Comparison of ENCODE assay signal across 8 cellular contexts in genomic region chr12:130826151-130826801, GRCh38. TPM values are rescaled to one million over a fixed set of nuclear protein-coding genes. Genes with fewer than 3 reads are reported as not detected.
DNase-seq lines count a peak whose midpoint lies in the region; FAIRE-seq and TF ChIP-seq lines count a peak whose summit lies in the region.

No MANE protein-coding gene starts in this region.

- no peak overlapping the region for H3T11ph ChIP-seq in H9 (ENCODE audit: low read length)

- no peak overlapping the region for H2BK20ac ChIP-seq in H9 (ENCODE audit: low read depth, low read length, poor library complexity, severe bottlenecking)

- intact Hi-C loops in ascending aorta (cut with DNase I) = no loop called here

- H3K4ac ChIP-seq in H9 (ENCODE audit: low read depth, low read length) = no peak overlapping the region

- H4K20me1 ChIP-seq in H9 (ENCODE audit: control insufficient read depth, insufficient read depth, insufficient read length) (no peaks in the 10 kb centered on the region), keratinocyte (ENCODE audit: control insufficient read depth, extremely low read depth, insufficient read depth, low read length) (no peaks in the 10 kb centered on the region)

- peak overlapping the region in 1 of 2 experiments; percentile 24; a peak in 1 of 5 replicates for H3K4me3 Mint-ChIP-seq in H9
- H3K4me3 Mint-ChIP-seq in T-helper 2 cell treated with Interferon-gamma antibody and Interleukin-4, amounts not matched to agents 5 μg/mL and 100 μg/mL, for 36 hours = no peak overlapping the region

- no peak overlapping the region for H2BK120ac ChIP-seq in H9 (ENCODE audit: low read depth, low read length, poor library complexity, severe bottlenecking)

- peaks cover 0 to 5% of the 10 kb centered on the region in 2 experiments; a peak in 1 of 5 replicates for H3K9me3 Mint-ChIP-seq in H9
- H3K9me3 Mint-ChIP-seq in T-helper 2 cell treated with Interferon-gamma antibody and Interleukin-4, amounts not matched to agents 5 μg/mL and 100 μg/mL, for 36 hours = no peaks in the 10 kb centered on the region

- no peak overlapping the region for H3K56ac ChIP-seq in H9 (ENCODE audit: insufficient read length, low read depth, low read length)

- DNase-seq in ACHN (peak; percentile 53), H9 (peak; percentile 92), ascending aorta (ENCODE audit: low spot score in 2 of 2) (peak in 1 of 2 donors; percentile 65), keratinocyte (ENCODE audit: low read depth, low spot score) (no peak), superior temporal gyrus (ENCODE audit: extremely low spot score) (no peak), middle frontal gyrus (ENCODE audit: extremely low spot score, low spot score) (no peak)
- peak; percentile 54 for DNase-seq in T-helper 2 cell treated with Interferon-gamma antibody and Interleukin-4, amounts not matched to agents 5 μg/mL and 100 μg/mL, for 36 hours (ENCODE audit: low spot score)
- DNase-seq in stimulated activated CD4-positive, alpha-beta T cell treated with anti-CD3 and anti-CD28 coated beads, TNF-alpha, amount 100 ng/mL, for 4 hours (ENCODE audit: low read depth in 3 of 3) = peak; percentile 47 to 49 (median 47)

- H3K4me3 ChIP-seq in ascending aorta (no peak overlapping the region), keratinocyte (ENCODE audit: control insufficient read depth in 2 of 3, extremely low read depth in 1 of 3, insufficient read depth in 2 of 3, low read depth in 1 of 3, low read length in 3 of 3) (no peak overlapping the region)

- dilution Hi-C loops in keratinocyte (cut with MboI; ENCODE audit: extremely low pct_ligation_motif_present, low sequenced_read_pairs) = no loop called here

- H3K9me1 ChIP-seq in keratinocyte (ENCODE audit: control insufficient read depth, extremely low read depth, insufficient read depth, low read length) = no peaks in the 10 kb centered on the region

- H3K27ac Mint-ChIP-seq in H9 = peak overlapping the region in 2 of 3 experiments; percentile 75 to 89; a peak in 4 of 7 replicates
- H3K27ac Mint-ChIP-seq in T-helper 2 cell treated with Interferon-gamma antibody and Interleukin-4, amounts not matched to agents 5 μg/mL and 100 μg/mL, for 36 hours = no peak overlapping the region

- H4K8ac ChIP-seq in H9 (replicated peaks; ENCODE audit: insufficient read length, low read depth, low read length) = no peak overlapping the region

- H3K27ac ChIP-seq in H9 (ENCODE audit: insufficient read length, low read depth, low read length) (no peak overlapping the region), ascending aorta (no peak overlapping the region), keratinocyte (ENCODE audit: control insufficient read depth, insufficient read depth, low read length) (no peak overlapping the region)

- no peak overlapping the region for H4K91ac ChIP-seq in H9 (ENCODE audit: insufficient read length, low read depth, low read length)

- H3K79me1 ChIP-seq in H9 (ENCODE audit: insufficient read depth, low read depth, low read length, poor library complexity, severe bottlenecking) = no peaks in the 10 kb centered on the region

- peak overlapping the region; percentile 10 for H3K18ac ChIP-seq in H9 (ENCODE audit: insufficient read length, low read depth, low read length)

- no peak overlapping the region for H2BK15ac ChIP-seq in H9 (ENCODE audit: low read depth, low read length)

- in situ Hi-C loops in ACHN (cut with HindIII; ENCODE audit: low pct_ligation_motif_present, low pct_unique_long_range_greater_than_20kb, low sequenced_read_pairs) = no loop called here

- no peak overlapping the region for H2AK5ac ChIP-seq in H9 (ENCODE audit: insufficient read length, low read length)

- H3K9me3 ChIP-seq in H9 (ENCODE audit: control insufficient read depth, low read depth, low read length) (no peaks in the 10 kb centered on the region), ascending aorta (no peaks in the 10 kb centered on the region), keratinocyte (ENCODE audit: control insufficient read depth, low read depth, low read length) (no peaks in the 10 kb centered on the region)

- no peak overlapping the region for H3K14ac ChIP-seq in H9 (ENCODE audit: insufficient read depth, low read length)

- no peaks in the 10 kb centered on the region for H3K23me2 ChIP-seq in H9 (ENCODE audit: insufficient read length, low read depth, low read length, poor library complexity, severe bottlenecking)

- no peak overlapping the region for H3K4me2 ChIP-seq in H9 (ENCODE audit: insufficient read depth, insufficient read length, low read length)
- H3K4me2 ChIP-seq in keratinocyte (ENCODE audit: control insufficient read depth, extremely low read depth, insufficient read depth, low read depth, low read length) = no peak overlapping the region

- no peak overlapping the region for H2BK5ac ChIP-seq in H9 (ENCODE audit: insufficient read length, low read length)

- no peaks in the 10 kb centered on the region for H3K27me3 Mint-ChIP-seq in H9 (ENCODE audit: low read depth)
- H3K27me3 Mint-ChIP-seq in T-helper 2 cell treated with Interferon-gamma antibody and Interleukin-4, amounts not matched to agents 5 μg/mL and 100 μg/mL, for 36 hours (ENCODE audit: low read depth) = no peaks in the 10 kb centered on the region

- H3K9ac ChIP-seq in H9 (ENCODE audit: extremely low read depth, insufficient read length, low read length) (no peak overlapping the region), keratinocyte (ENCODE audit: control insufficient read depth, extremely low read depth, insufficient read depth, low read length) (no peak overlapping the region)

- H4K5ac ChIP-seq in H9 (ENCODE audit: insufficient read length, low read depth, low read length) = no peak overlapping the region

- H3K36me3 ChIP-seq in ascending aorta (peaks cover 9 to 13% of the 10 kb centered on the region in 2 donors), keratinocyte (ENCODE audit: control insufficient read depth in 2 of 2, extremely low read depth in 1 of 2, insufficient read depth in 2 of 2, low read length in 2 of 2) (peaks cover 7 to 8% of the 10 kb centered on the region in 2 experiments)

- peak; percentile 98 for TF ChIP-seq CTCF in H9 (conservative IDR thresholded peaks at IDR 0.05)
- peak; percentile 25 to 53 (median 47) for TF ChIP-seq CTCF in ascending aorta (IDR thresholded peaks at IDR 0.05)
- peak; percentile 59 to 82 (median 78) for TF ChIP-seq CTCF in keratinocyte (optimal IDR thresholded peaks at IDR 0.05 in 1 of 3, IDR thresholded peaks at IDR 0.05 in 1 of 3, conservative IDR thresholded peaks at IDR 0.05 in 1 of 3; ENCODE audit: extremely low read depth in 1 of 3, insufficient read depth in 2 of 3, low read length in 3 of 3)

- FAIRE-seq in keratinocyte (lab: Jason Lieb, UNC) = no peak

- H2AFZ ChIP-seq in H9 (ENCODE audit: low read length) (no peak overlapping the region), keratinocyte (ENCODE audit: control insufficient read depth, low read length) (no peak overlapping the region)

- H3K27me3 ChIP-seq in H9 (ENCODE audit: insufficient read depth, low read length) (no peaks in the 10 kb centered on the region), ascending aorta (no peaks in the 10 kb centered on the region), keratinocyte (ENCODE audit: control insufficient read depth, extremely low read depth, insufficient read depth, low read length) (no peaks in the 10 kb centered on the region)

- no CpG with 5 or more reads among the region's 21 CpGs for WGBS in H9 (ENCODE audit: extremely low coverage, insufficient read length, low lambda C conversion rate)

- H3K79me2 ChIP-seq in H9 (ENCODE audit: insufficient read depth, low read length) = peaks cover 2% of the 10 kb centered on the region; the same call in 1 of the 2 replicates
- H3K79me2 ChIP-seq in keratinocyte (ENCODE audit: control insufficient read depth, insufficient read depth, low read length) = peaks cover 24% of the 10 kb centered on the region

- peaks cover 24 to 30% of the 10 kb centered on the region in 2 experiments for H3K4me1 Mint-ChIP-seq in H9
- peaks cover 8% of the 10 kb centered on the region for H3K4me1 Mint-ChIP-seq in T-helper 2 cell treated with Interferon-gamma antibody and Interleukin-4, amounts not matched to agents 5 μg/mL and 100 μg/mL, for 36 hours (ENCODE audit: low read depth)

- no peak overlapping the region for H3K23ac ChIP-seq in H9 (ENCODE audit: insufficient read length, low read depth, low read length)

- H3K36me3 Mint-ChIP-seq in H9 (ENCODE audit: insufficient read depth in 1 of 3, low read depth in 3 of 3) = peaks cover 12 to 29% (median 17%) of the 10 kb centered on the region in 3 experiments
- H3K36me3 Mint-ChIP-seq in T-helper 2 cell treated with Interferon-gamma antibody and Interleukin-4, amounts not matched to agents 5 μg/mL and 100 μg/mL, for 36 hours (ENCODE audit: low read depth) = peaks cover 16% of the 10 kb centered on the region

- H3K4me1 ChIP-seq in H9 (ENCODE audit: insufficient read depth, low read length) (peaks cover 6% of the 10 kb centered on the region; the same call in 1 of the 2 replicates), ascending aorta (no peaks in the 10 kb centered on the region), keratinocyte (ENCODE audit: control insufficient read depth, extremely low read depth, insufficient read depth, low read length) (no peaks in the 10 kb centered on the region)

- no peak overlapping the region for H2BK12ac ChIP-seq in H9 (ENCODE audit: insufficient read length, low read depth, low read length)

RNA-seq across cellular contexts. Expression of gene STX2, which starts 12.8 kb away (rescaled TPM):
- total RNA-seq in H9 (2021) = 16.8 and 19.4 TPM in 2 replicates
- total RNA-seq in ascending aorta = 16.6 TPM
- polyA plus RNA-seq in keratinocyte = 14.8 to 24.1 TPM (median 18.9 TPM) in 3 replicates
- 45.9 TPM for polyA plus RNA-seq in keratinocyte (2011; ENCODE audit: low read depth)
- 12.7 and 18.4 TPM in 2 replicates for polyA plus RNA-seq in keratinocyte (2011; cell fraction: cytosol; rRNA removed)
- polyA plus RNA-seq in keratinocyte (2011; cell fraction: nucleus; rRNA removed) = 39.9 and 45.8 TPM in 2 replicates
- 5.6 and 16.1 TPM in 2 replicates for polyA plus RNA-seq in keratinocyte (2012; ENCODE audit: low replicate concordance)
- polyA minus RNA-seq in keratinocyte = 6.2 to 13.8 TPM (median 6.9 TPM) in 3 replicates
- polyA minus RNA-seq in keratinocyte (2011; cell fraction: cytosol; rRNA and poly(A)+ RNA removed) = 9.8 TPM
- 4.9 and 9.9 TPM in 2 replicates for polyA minus RNA-seq in keratinocyte (2011; cell fraction: nucleus; rRNA and poly(A)+ RNA removed)

RNA-seq across cellular contexts. Expression of gene RAN, which starts 45.6 kb away (rescaled TPM):
- total RNA-seq in H9 (2021) (1,968 and 1,971 TPM in 2 replicates), ascending aorta (73.7 TPM)
- polyA plus RNA-seq in keratinocyte = 1,539 to 2,211 TPM (median 2,045 TPM) in 3 replicates
- polyA plus RNA-seq in keratinocyte (2011; ENCODE audit: low read depth) = 305 TPM
- polyA plus RNA-seq in keratinocyte (2011; cell fraction: cytosol; rRNA removed) = 2,214 and 2,626 TPM in 2 replicates
- polyA plus RNA-seq in keratinocyte (2011; cell fraction: nucleus; rRNA removed) = 1,145 and 1,369 TPM in 2 replicates
- 822 and 1,372 TPM in 2 replicates for polyA plus RNA-seq in keratinocyte (2012; ENCODE audit: low replicate concordance)
- 358 to 1,328 TPM (median 961 TPM) in 3 replicates for polyA minus RNA-seq in keratinocyte
- polyA minus RNA-seq in keratinocyte (2011; cell fraction: cytosol; rRNA and poly(A)+ RNA removed) = 528 TPM
- polyA minus RNA-seq in keratinocyte (2011; cell fraction: nucleus; rRNA and poly(A)+ RNA removed) = 168 and 300 TPM in 2 replicates

Comparison
In these comparisons a context has a peak if more than half of its experiments do, and no peak if none do; other contexts are left out.
1. DNase-seq: peak in ACHN (single experiment), H9 (single experiment), T-helper 2 cell treated with Interferon-gamma antibody and Interleukin-4, amounts not matched to agents 5 μg/mL and 100 μg/mL, for 36 hours (single experiment) and stimulated activated CD4-positive, alpha-beta T cell treated with anti-CD3 and anti-CD28 coated beads, TNF-alpha, amount 100 ng/mL, for 4 hours (3 of 3); none in keratinocyte (single experiment), superior temporal gyrus (single experiment) and middle frontal gyrus (single experiment).
2. CTCF ChIP-seq: peak in every context shown above with its lines; median percentile 98 in H9; 78 in keratinocyte; 47 in ascending aorta.
3. RNA of gene RAN, which starts 45.6 kb away (total RNA-seq): 1,968 to 1,971 TPM in H9; 73.7 TPM in ascending aorta (single experiment); every median in the first group is over 10 times any median in the second.